8 cellular contexts compared by ENCODE assay signal in the genomic region with DNA sequence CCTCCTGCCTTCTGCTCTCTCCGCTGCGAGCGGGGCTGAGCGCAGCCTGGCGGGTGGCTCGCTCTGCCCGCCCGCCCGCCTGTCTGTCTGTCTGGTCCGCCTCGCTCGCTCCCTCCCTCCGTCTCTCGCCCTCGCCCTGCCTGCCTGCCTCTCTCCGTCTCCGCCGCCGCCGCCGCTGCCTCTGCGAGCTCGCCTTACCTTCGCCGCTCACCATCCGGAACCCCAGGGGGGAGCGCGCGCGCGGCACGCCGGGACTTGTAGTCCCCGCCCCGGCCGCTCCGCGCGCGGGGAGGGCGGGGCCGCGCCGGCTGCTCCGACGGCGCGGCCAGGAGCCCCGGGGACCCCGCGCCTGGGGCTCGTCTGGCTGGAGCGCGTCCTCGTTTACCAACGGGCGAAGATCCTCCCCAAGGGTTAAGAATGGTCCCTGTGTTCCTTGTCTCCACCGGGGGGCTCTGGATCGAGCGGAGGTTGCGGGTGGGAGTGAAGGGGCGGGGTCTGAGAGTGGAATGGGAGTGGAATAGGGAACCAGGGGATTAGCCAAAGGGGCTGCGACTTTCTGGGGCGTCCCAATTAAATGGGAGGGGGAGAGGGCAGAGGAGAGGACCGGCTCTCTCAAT. TPM values are rescaled to one million over a fixed set of nuclear protein-coding genes. Genes with fewer than 3 reads are reported as not detected.
A peak's percentile ranks its signal among the peaks of the same experiment; 100 is the strongest.
DNase-seq lines count a peak whose midpoint lies in the region; ATAC-seq, FAIRE-seq and TF ChIP-seq lines count a peak whose summit lies in the region.

Gene AHDC1 (minus strand): TSS at position 183 of the 617 bp plus-strand sequence. CDS start 52,029 bp downstream, outside the sequence.

- H3K36me3 ChIP-seq in kidney (ENCODE audit: control insufficient read depth in 1 of 2, insufficient read depth in 2 of 2, low read length in 2 of 2), result no peaks in the 10 kb centered on the region

- no peaks in the 10 kb centered on the region for H3K9me3 ChIP-seq in kidney (ENCODE audit: control insufficient read depth in 1 of 2, low read length in 2 of 2)

- TF ChIP-seq CTCF in kidney (IDR thresholded peaks at IDR 0.05; ENCODE audit: borderline replicate concordance, extremely low read depth, insufficient read depth), result no peak

- intact Hi-C loops in kidney (cut with DNase I), result loop anchor here (10.0 kb wide), 1 partner anchor 299 kb away; no protein-coding TSS in a partner anchor

- FAIRE-seq in GM12892 (lab: Jason Lieb, UNC), result peak; percentile 86
- no peak for FAIRE-seq in kidney (lab: Jason Lieb, UNC)

- DNase-seq in GM12892 (ENCODE audit: insufficient read length) (peak; percentile 95), NCI-H460 (ENCODE audit: extremely low read depth, low read depth) (peak; percentile 74), cerebellar cortex (ENCODE audit: low spot score) (peak; percentile 84), kidney (peak; percentile 97)
- peak; percentile 85 for DNase-seq in activated CD4-positive, alpha-beta T cell treated with anti-CD3 and anti-CD28 coated beads for 1 hour
- peak; percentile 88 for DNase-seq in stimulated activated CD4-positive, alpha-beta T cell treated with anti-CD3 and anti-CD28 coated beads, Interleukin-12 subunit alpha, Interleukin-12 subunit beta, amount 100 ng/mL, for 4 hours

- peak within 1 kb of the TSS; percentile 95 for H3K27ac ChIP-seq in kidney (ENCODE audit: low read depth in 2 of 2, low read length in 2 of 2)

- ATAC-seq in HG03139 (IDR thresholded peaks at IDR 0.05; ENCODE audit: unreplicated experiment) (peak; percentile 43), HG03039 (IDR thresholded peaks at IDR 0.05; ENCODE audit: unreplicated experiment) (no peak)

- peak; percentile 71; the same call in 1 of the 2 replicates for TF ChIP-seq POLR2A in GM12892 (IDR thresholded peaks at IDR 0.05; ENCODE audit: low read depth, low read length)

- H3K4me1 ChIP-seq in kidney (ENCODE audit: control insufficient read depth in 1 of 2, insufficient read depth in 1 of 2, low read depth in 1 of 2, low read length in 2 of 2), result peaks cover 14 to 16% of the 10 kb centered on the region in 2 donors

- H3K9ac ChIP-seq in kidney (ENCODE audit: low read length in 2 of 2), result peak within 1 kb of the TSS; percentile 46 to 77

- H3K4me3 ChIP-seq in kidney (ENCODE audit: low read length in 2 of 2), result peak within 1 kb of the TSS; percentile 80 to 91

RNA-seq across cellular contexts. Expression of gene AHDC1, which starts in this region (rescaled TPM):
- 2.8 TPM for polyA plus RNA-seq in GM12892 (2012; ENCODE audit: missing spikeins)
- total RNA-seq in NCI-H460 (2014; rRNA removed; shearing (Covaris generic)), result 1.5 and 1.7 TPM in 2 replicates
- 0.99 and 2.3 TPM in 2 replicates for polyA plus RNA-seq in NCI-H460 (2014; cell fraction: nucleus; rRNA removed)
- 48.2 TPM for total RNA-seq in kidney
- polyA plus RNA-seq in kidney (ENCODE audit: insufficient read depth, low read depth, low replicate concordance), result 8.5 TPM

Comparison
In these comparisons a context has a peak if more than half of its experiments do, and no peak if none do; other contexts are left out.
1. RNA of gene AHDC1 (total RNA-seq): 48.2 TPM in kidney (single experiment); 1.5 to 1.7 TPM in NCI-H460; every median in the first group is over 10 times any median in the second.
2. Peak in every context shown above with its lines, with median percentiles within 50 percentile points of each other: DNase-seq.